In genomic region chr19:52048604-52049493, GRCh38 we compare ENCODE assay signal across 8 cellular contexts. TPM values are rescaled to one million over a fixed set of nuclear protein-coding genes. Genes with fewer than 3 reads are reported as not detected.
A peak's percentile ranks its signal among the peaks of the same experiment; 100 is the strongest.
DNase-seq lines count a peak whose midpoint lies in the region; ATAC-seq, FAIRE-seq and TF ChIP-seq lines count a peak whose summit lies in the region.

ZNF432 (minus strand) TSS chr19:52048838; CDS start chr19:52046868, 1,970 bp downstream.

- peaks cover 19% of the 10 kb centered on the region for H3K36me3 Mint-ChIP-seq in IgD-negative memory B cell
- peaks cover 71% of the 10 kb centered on the region for H3K36me3 Mint-ChIP-seq in activated T-helper 17 cell treated with anti-CD3 and anti-CD28 coated beads, Interleukin-2, amount 50 U/mL, for 72 hours (ENCODE audit: low read depth)
- peaks cover 33 to 71% (median 53%) of the 10 kb centered on the region in 5 donors for H3K36me3 Mint-ChIP-seq in naive thymus-derived CD4-positive, alpha-beta T cell
- H3K36me3 Mint-ChIP-seq in stimulated activated memory B cell treated with anti-CD40 and anti-IgM and Interleukin-4, amounts not matched to agents 10 μg/mL and 1 μg/mL and 100 μg/mL, for 72 hours, result peaks cover 47% of the 10 kb centered on the region

- H3K4me1 ChIP-seq in fibroblast of lung (ENCODE audit: control insufficient read depth, extremely low read depth, insufficient read depth, low read length), result no peaks in the 10 kb centered on the region
- H3K4me1 ChIP-seq in naive thymus-derived CD4-positive, alpha-beta T cell (ENCODE audit: control insufficient read depth in 2 of 2, insufficient read depth in 2 of 2, low read length in 2 of 2), result peaks cover 0 to 7% of the 10 kb centered on the region in 2 donors

- H3K79me2 ChIP-seq in fibroblast of lung (ENCODE audit: control insufficient read depth, insufficient read depth, low read length), result peaks cover 2% of the 10 kb centered on the region

- peak within 1 kb of the TSS; percentile 77 to 89 (median 86) for H3K4me3 ChIP-seq in fibroblast of lung (replicated peaks in 1 of 4; ENCODE audit: control extremely low read depth in 1 of 4, insufficient read depth in 1 of 4, low read depth in 3 of 4, low read length in 4 of 4)
- H3K4me3 ChIP-seq in naive thymus-derived CD4-positive, alpha-beta T cell (ENCODE audit: low read length), result peak within 1 kb of the TSS; percentile 78

- FAIRE-seq in RCC 7860 (lab: Jason Lieb, UNC), result no peak

- no peak for TF ChIP-seq CTCF in fibroblast of lung (conservative IDR thresholded peaks at IDR 0.05 in 1 of 2, IDR thresholded peaks at IDR 0.05 in 1 of 2; ENCODE audit: low read depth in 1 of 2, low read length in 2 of 2)

- ATAC-seq in GM21529 (IDR thresholded peaks at IDR 0.05; ENCODE audit: unreplicated experiment), result peak; percentile 88
- peak; percentile 93 for ATAC-seq in activated T-helper 17 cell treated with anti-CD3 and anti-CD28 coated beads, Interleukin-2, amount 50 U/mL, for 72 hours (replicated peaks)
- ATAC-seq in naive thymus-derived CD4-positive, alpha-beta T cell, result peak; percentile 92
- peak; percentile 97 for ATAC-seq in stimulated activated memory B cell treated with anti-CD40 and anti-IgM and Interleukin-4, amounts not matched to agents 10 μg/mL and 1 μg/mL and 100 μg/mL, for 72 hours

- CTCF ChIA-PET in naive thymus-derived CD4-positive, alpha-beta T cell (lab: Charles Lee), result interaction anchor here (0.7 to 1.6 kb wide), 3 partner anchors 39 to 188 kb away, joined by 3 to 4 read pairs (median 4); no protein-coding TSS in a partner anchor

- peak within 1 kb of the TSS; percentile 92 to 100 (median 98) for H3K4me3 Mint-ChIP-seq in IgD-negative memory B cell
- peak within 1 kb of the TSS; percentile 90 for H3K4me3 Mint-ChIP-seq in activated T-helper 17 cell treated with anti-CD3 and anti-CD28 coated beads, Interleukin-2, amount 50 U/mL, for 72 hours
- peak within 1 kb of the TSS; percentile 95 to 100 (median 98) for H3K4me3 Mint-ChIP-seq in naive thymus-derived CD4-positive, alpha-beta T cell
- H3K4me3 Mint-ChIP-seq in stimulated activated memory B cell treated with anti-CD40 and anti-IgM and Interleukin-4, amounts not matched to agents 10 μg/mL and 1 μg/mL and 100 μg/mL, for 72 hours, result peak within 1 kb of the TSS; percentile 92

- no peaks in the 10 kb centered on the region for H3K36me3 ChIP-seq in fibroblast of lung (ENCODE audit: control insufficient read depth, insufficient read depth, low read length)
- H3K36me3 ChIP-seq in naive thymus-derived CD4-positive, alpha-beta T cell (ENCODE audit: control insufficient read depth in 2 of 3, insufficient read depth in 3 of 3, low read length in 3 of 3), result peaks cover 3 to 31% (median 10%) of the 10 kb centered on the region in 3 experiments

- peak within 1 kb of the TSS; percentile 98 for H2AFZ ChIP-seq in fibroblast of lung (ENCODE audit: low read length)

- H3K27ac ChIP-seq in fibroblast of lung (ENCODE audit: insufficient read depth, low read length), result peak within 1 kb of the TSS; percentile 97
- H3K27ac ChIP-seq in naive thymus-derived CD4-positive, alpha-beta T cell (ENCODE audit: low read depth, low read length), result peak within 1 kb of the TSS; percentile 97

- peak within 1 kb of the TSS; percentile 79 for H3K9ac ChIP-seq in fibroblast of lung (ENCODE audit: insufficient read depth, low read length)

- peak within 1 kb of the TSS; percentile 96 for H3K4me2 ChIP-seq in fibroblast of lung (ENCODE audit: extremely low read depth, insufficient read depth, low read length)

- peak within 1 kb of the TSS; percentile 97 to 99 (median 99) for H3K27ac Mint-ChIP-seq in IgD-negative memory B cell
- H3K27ac Mint-ChIP-seq in activated T-helper 17 cell treated with anti-CD3 and anti-CD28 coated beads, Interleukin-2, amount 50 U/mL, for 72 hours, result peak within 1 kb of the TSS; percentile 96
- H3K27ac Mint-ChIP-seq in naive thymus-derived CD4-positive, alpha-beta T cell, result peak within 1 kb of the TSS; percentile 97 to 99 (median 99)
- peak within 1 kb of the TSS; percentile 96 for H3K27ac Mint-ChIP-seq in stimulated activated memory B cell treated with anti-CD40 and anti-IgM and Interleukin-4, amounts not matched to agents 10 μg/mL and 1 μg/mL and 100 μg/mL, for 72 hours

- intact Hi-C loops in naive thymus-derived CD4-positive, alpha-beta T cell (cut with micrococcal nuclease), result loop anchor here (1.0 to 10.0 kb wide), 15 partner anchors 21 to 1472 kb away; partner anchors contain the start of genes ZNF350 (in 2 of the 2), ZNF613 (in 2 of the 2), ZNF614 (in 2 of the 2) and ZNF615 (in 2 of the 2)

- H3K4me1 Mint-ChIP-seq in IgD-negative memory B cell, result peaks cover 9 to 14% (median 12%) of the 10 kb centered on the region in 3 donors
- peaks cover 19% of the 10 kb centered on the region for H3K4me1 Mint-ChIP-seq in activated T-helper 17 cell treated with anti-CD3 and anti-CD28 coated beads, Interleukin-2, amount 50 U/mL, for 72 hours
- peaks cover 10 to 43% (median 25%) of the 10 kb centered on the region in 7 donors for H3K4me1 Mint-ChIP-seq in naive thymus-derived CD4-positive, alpha-beta T cell
- H3K4me1 Mint-ChIP-seq in stimulated activated memory B cell treated with anti-CD40 and anti-IgM and Interleukin-4, amounts not matched to agents 10 μg/mL and 1 μg/mL and 100 μg/mL, for 72 hours, result peaks cover 19% of the 10 kb centered on the region

- H3K9me3 ChIP-seq in fibroblast of lung (ENCODE audit: control insufficient read depth, insufficient read depth, low read depth, low read length), result no peaks in the 10 kb centered on the region
- H3K9me3 ChIP-seq in naive thymus-derived CD4-positive, alpha-beta T cell (ENCODE audit: control insufficient read depth in 2 of 3, low read length in 3 of 3), result peaks cover 0 to 23% (median 11%) of the 10 kb centered on the region in 3 experiments

- H3K27me3 ChIP-seq in fibroblast of lung (ENCODE audit: control insufficient read depth, insufficient read depth, low read length), result no peaks in the 10 kb centered on the region
- no peaks in the 10 kb centered on the region for H3K27me3 ChIP-seq in naive thymus-derived CD4-positive, alpha-beta T cell (ENCODE audit: control insufficient read depth in 2 of 2, insufficient read depth in 2 of 2, low read length in 2 of 2)

- no peaks in the 10 kb centered on the region for H4K20me1 ChIP-seq in fibroblast of lung (ENCODE audit: control insufficient read depth, extremely low read depth, insufficient read depth, low read length)

- H3K9me3 Mint-ChIP-seq in IgD-negative memory B cell, result peaks cover 10 to 28% (median 18%) of the 10 kb centered on the region in 3 donors
- peaks cover 28% of the 10 kb centered on the region for H3K9me3 Mint-ChIP-seq in activated T-helper 17 cell treated with anti-CD3 and anti-CD28 coated beads, Interleukin-2, amount 50 U/mL, for 72 hours
- H3K9me3 Mint-ChIP-seq in naive thymus-derived CD4-positive, alpha-beta T cell, result peaks cover 3 to 91% (median 45%) of the 10 kb centered on the region in 11 donors
- H3K9me3 Mint-ChIP-seq in stimulated activated memory B cell treated with anti-CD40 and anti-IgM and Interleukin-4, amounts not matched to agents 10 μg/mL and 1 μg/mL and 100 μg/mL, for 72 hours, result peaks cover 25% of the 10 kb centered on the region

- H3K27me3 Mint-ChIP-seq in IgD-negative memory B cell, result no peaks in the 10 kb centered on the region
- no peaks in the 10 kb centered on the region for H3K27me3 Mint-ChIP-seq in activated T-helper 17 cell treated with anti-CD3 and anti-CD28 coated beads, Interleukin-2, amount 50 U/mL, for 72 hours
- H3K27me3 Mint-ChIP-seq in naive thymus-derived CD4-positive, alpha-beta T cell, result no peaks in the 10 kb centered on the region
- H3K27me3 Mint-ChIP-seq in stimulated activated memory B cell treated with anti-CD40 and anti-IgM and Interleukin-4, amounts not matched to agents 10 μg/mL and 1 μg/mL and 100 μg/mL, for 72 hours, result no peaks in the 10 kb centered on the region

- POLR2A ChIA-PET in naive thymus-derived CD4-positive, alpha-beta T cell (lab: Charles Lee), result interaction anchor here (0.6 to 2.1 kb wide), 14 partner anchors 13 to 1472 kb away, joined by 3 to 25 read pairs (median 3); partner anchors contain the start of genes PPP2R1A, ZNF347, ZNF614 and ZNF615

- DNase-seq in DMS 273 treated with DMSO at 0.1 percent for 48 hours (lab: John Stamatoyannopoulos, UW) (peak; percentile 70), RCC 7860 (ENCODE audit: low spot score) (peak; percentile 42), fibroblast of lung (ENCODE audit: low read depth in 2 of 2) (peak; percentile 94)
- peak; percentile 75 to 87 (median 82) for DNase-seq in naive thymus-derived CD4-positive, alpha-beta T cell

RNA-seq across cellular contexts. Expression of gene ZNF432, which starts in this region (rescaled TPM):
- polyA plus RNA-seq in IgD-negative memory B cell (4.4 TPM), fibroblast of lung (2.5 and 5.7 TPM in 2 replicates)
- total RNA-seq in activated T-helper 17 cell treated with anti-CD3 and anti-CD28 coated beads, Interleukin-2, amount 50 U/mL, for 72 hours, result 10 to 100 TPM; 14.7 to 32.8 TPM
- 6.4 and 10.2 TPM in 2 replicates for total RNA-seq in fibroblast of lung
- 2.9 and 4.3 TPM in 2 replicates for polyA plus RNA-seq in fibroblast of lung (2012)
- polyA minus RNA-seq in fibroblast of lung (ENCODE audit: low replicate concordance), result 1.5 and 6.3 TPM in 2 replicates
- total RNA-seq in naive thymus-derived CD4-positive, alpha-beta T cell, result 10 to 100 TPM; 13.2 to 25.0 (median 18.1) TPM
- 1 to 10 TPM; 3.0 to 7.9 TPM for polyA plus RNA-seq in naive thymus-derived CD4-positive, alpha-beta T cell

Comparison
In these comparisons a context has a peak if more than half of its experiments do, and no peak if none do; other contexts are left out.
1. Peak in every context shown above with its lines: DNase-seq, ATAC-seq, H3K4me3 ChIP-seq and H3K27ac ChIP-seq.
2. DNase-seq: peak in every context shown above with its lines; median percentile 94 in fibroblast of lung; 82 in naive thymus-derived CD4-positive, alpha-beta T cell; 70 in DMS 273 treated with DMSO at 0.1 percent for 48 hours; 42 in RCC 7860.